ENCODE assay signal across 8 cellular contexts in the genomic region with DNA sequence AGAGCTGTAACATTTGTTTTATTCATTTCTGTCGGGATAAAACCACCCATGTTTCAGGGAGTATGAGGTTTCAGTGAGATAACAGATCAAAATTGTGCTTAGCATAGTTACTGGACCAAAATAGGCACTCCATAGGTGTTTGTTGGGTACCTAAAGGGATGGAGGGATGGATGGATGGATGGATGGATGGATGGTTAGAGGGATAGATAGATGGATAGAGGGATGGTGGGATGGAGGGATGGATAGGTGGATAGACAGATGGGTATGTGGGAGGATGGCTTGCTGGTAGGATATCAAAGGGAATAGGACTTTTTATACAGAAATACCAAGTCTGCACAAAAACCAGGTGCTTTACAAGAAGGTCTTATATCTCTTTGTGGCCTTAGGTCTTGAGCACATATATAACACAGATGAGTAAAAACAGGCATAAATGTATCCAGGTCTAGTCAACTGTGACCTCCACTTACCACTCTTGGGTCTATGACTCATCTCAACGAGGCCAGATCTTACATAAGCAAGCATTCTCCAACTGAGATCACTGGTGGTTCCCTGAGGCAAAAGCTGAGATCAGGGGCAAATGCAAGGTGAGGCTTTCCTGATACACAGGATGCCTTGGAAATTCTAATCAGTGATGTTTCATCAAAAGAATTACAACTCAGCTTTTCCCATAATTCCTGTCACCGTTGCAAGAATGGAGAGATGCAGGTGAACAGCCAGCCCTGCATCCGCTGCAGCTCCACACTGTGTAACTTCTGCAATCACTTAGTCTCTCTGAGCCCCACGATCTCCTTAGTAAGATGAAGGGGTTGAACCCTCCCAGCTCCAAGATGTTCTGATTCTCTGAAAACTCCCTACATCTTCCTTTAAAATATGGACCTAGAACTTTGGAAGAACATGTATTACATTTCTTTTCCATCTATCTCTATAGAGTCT. TPM values are rescaled to one million over a fixed set of nuclear protein-coding genes. Genes with fewer than 3 reads are reported as not detected.
DNase-seq lines count a peak whose midpoint lies in the region; ATAC-seq, FAIRE-seq and TF ChIP-seq lines count a peak whose summit lies in the region.

No MANE protein-coding gene starts in this region.

- no peaks in the 10 kb centered on the region for H3K9me3 Mint-ChIP-seq in astrocyte (ENCODE audit: unreplicated experiment)

- no peaks in the 10 kb centered on the region for H3K27me3 Mint-ChIP-seq in astrocyte (ENCODE audit: low read depth, unreplicated experiment)

- H3K4me1 ChIP-seq in astrocyte (ENCODE audit: insufficient read depth, low read length), result no peaks in the 10 kb centered on the region

- H2AFZ ChIP-seq in astrocyte (ENCODE audit: low read depth, low read length), result no peak overlapping the region

- no peaks in the 10 kb centered on the region for H3K4me1 Mint-ChIP-seq in astrocyte (ENCODE audit: low read depth, unreplicated experiment)

- H3K27ac Mint-ChIP-seq in astrocyte (ENCODE audit: unreplicated experiment), result no peak overlapping the region

- H3K79me2 ChIP-seq in astrocyte (ENCODE audit: insufficient read depth, low read length), result no peaks in the 10 kb centered on the region

- H3K27me3 ChIP-seq in astrocyte (ENCODE audit: insufficient read depth, low read length), result no peaks in the 10 kb centered on the region

- no peaks in the 10 kb centered on the region for H3K9me3 ChIP-seq in astrocyte (ENCODE audit: insufficient read depth, low read depth, low read length)

- H3K27ac ChIP-seq in astrocyte (ENCODE audit: low read depth, low read length), result no peak overlapping the region

- H3K4me3 Mint-ChIP-seq in astrocyte (ENCODE audit: unreplicated experiment), result no peak overlapping the region

- peaks cover 2% of the 10 kb centered on the region for H3K36me3 Mint-ChIP-seq in astrocyte (ENCODE audit: low read depth, unreplicated experiment)

- TF ChIP-seq CTCF in astrocyte (IDR thresholded peaks at IDR 0.05; ENCODE audit: insufficient read depth, low read depth, low read length) (no peak), omental fat pad (IDR thresholded peaks at IDR 0.05) (no peak)

- peak; percentile 73 for DNase-seq in EH (ENCODE audit: low read depth)
- peak; percentile 63 for DNase-seq in astrocyte (ENCODE audit: low read depth)
- peak; percentile 50 for DNase-seq in urothelium cell line (ENCODE audit: low spot score)
- DNase-seq in LoVo (ENCODE audit: low spot score), result no peak
- no peak for DNase-seq in omental fat pad (ENCODE audit: low spot score)
- no peak for DNase-seq in mucosa of gallbladder (ENCODE audit: low spot score)

- FAIRE-seq in astrocyte (lab: Jason Lieb, UNC) (no peak), urothelium cell line (lab: Jason Lieb, UNC) (no peak)

- H3K9ac ChIP-seq in astrocyte (ENCODE audit: low read length), result no peak overlapping the region

- H4K20me1 ChIP-seq in astrocyte (ENCODE audit: insufficient read depth, low read length), result no peaks in the 10 kb centered on the region

- no peak overlapping the region for H3K4me2 ChIP-seq in astrocyte (ENCODE audit: low read length)

- ATAC-seq in GM19467 (IDR thresholded peaks at IDR 0.05; ENCODE audit: unreplicated experiment), result peak; percentile 51
- ATAC-seq in HG03457 (IDR thresholded peaks at IDR 0.05; ENCODE audit: unreplicated experiment), result peak; percentile 76
- no peak for ATAC-seq in omental fat pad (ENCODE audit: low FRiP score)

- H3K4me3 ChIP-seq in astrocyte (ENCODE audit: insufficient read depth, low read depth, low read length), result no peak overlapping the region

- no peaks in the 10 kb centered on the region for H3K36me3 ChIP-seq in astrocyte (ENCODE audit: insufficient read depth, low read length)

RNA-seq across cellular contexts. Expression of a gene that starts 32.0 kb away (rescaled TPM):
- total RNA-seq in astrocyte, result 0.24 and 0.32 TPM in 2 replicates
- total RNA-seq in omental fat pad, result 10 to 100 TPM in 3 of 4 donors, 1 to 10 TPM in 1; 8.2 to 28.3 (median 19.0) TPM
- total RNA-seq in mucosa of gallbladder, result 9.8 TPM

RNA-seq across cellular contexts. Expression of a gene that starts 56.1 kb away (rescaled TPM):
- total RNA-seq in astrocyte, result 22.1 and 23.7 TPM in 2 replicates
- total RNA-seq in omental fat pad, result 10 to 100 TPM in 3 of 4 donors, 1 to 10 TPM in 1; 7.5 to 19.6 (median 14.6) TPM
- total RNA-seq in mucosa of gallbladder, result 19.0 TPM

Comparison
In these comparisons a context has a peak if more than half of its experiments do, and no peak if none do; other contexts are left out.
1. DNase-seq: peak in EH (single experiment), astrocyte (single experiment) and urothelium cell line (single experiment); none in LoVo (single experiment), omental fat pad (single experiment) and mucosa of gallbladder (single experiment).